ENCODE assay signal across 1 cellular context in genomic region chr1:44730741-44731512, GRCh38.
TF ChIP-seq lines count a peak whose summit lies in the region.

Gene RNU5D-1 (minus strand): TSS chr1:44731170.

TF ChIP-seq in SK-N-SH, 30 proteins besides CTCF, POLR2A, EP300 and RAD21 (continued from another document):
- TF ChIP-seq REST (IDR thresholded peaks at IDR 0.05; ENCODE audit: low read depth, low read length): 0 out of 2 replicates have a peak, but pooled peaks have one; percentile 21
- 0 out of 2 replicates have a peak, but pooled peaks have one; percentile 20 for TF ChIP-seq RCOR1 (IDR thresholded peaks at IDR 0.05; ENCODE audit: low read length)
- TF ChIP-seq MAX (IDR thresholded peaks at IDR 0.05; ENCODE audit: low read depth): peak; percentile 94
- no peak for TF ChIP-seq GATA2 (CRISPR knock-in tag; IDR thresholded peaks at IDR 0.05)
- TF ChIP-seq USF2 (IDR thresholded peaks at IDR 0.05; ENCODE audit: borderline replicate concordance, low read depth, low read length): no peak
- no peak for TF ChIP-seq EZH2phosphoT487 (IDR thresholded peaks at IDR 0.05; ENCODE audit: borderline replicate concordance, low read depth)
- TF ChIP-seq MEF2A (IDR thresholded peaks at IDR 0.05; ENCODE audit: borderline replicate concordance, low read depth): no peak
- TF ChIP-seq POLR2AphosphoS5 (IDR thresholded peaks at IDR 0.05; ENCODE audit: low read depth, low read length): peak; percentile 100
- peak; percentile 54 for TF ChIP-seq JUND (IDR thresholded peaks at IDR 0.05)
- 0 out of 2 replicates have a peak, but pooled peaks have one; percentile 23 for TF ChIP-seq RFX5 (IDR thresholded peaks at IDR 0.05; ENCODE audit: low read length)
- no peak for TF ChIP-seq USF1 (IDR thresholded peaks at IDR 0.05; ENCODE audit: borderline replicate concordance, low read depth)
- TF ChIP-seq SMC3 (IDR thresholded peaks at IDR 0.05; ENCODE audit: low read depth, low read length): peak; percentile 51
- TF ChIP-seq TEAD4 (IDR thresholded peaks at IDR 0.05; ENCODE audit: borderline replicate concordance, insufficient read depth): peak; percentile 86
- TF ChIP-seq TCF12 (IDR thresholded peaks at IDR 0.05): peak; percentile 54
- peak; percentile 100 for TF ChIP-seq SIN3A (IDR thresholded peaks at IDR 0.05; ENCODE audit: borderline replicate concordance, low read depth, low read length)
- no peak for TF ChIP-seq FOXJ3 (CRISPR knock-in tag; IDR thresholded peaks at IDR 0.05)
- no peak for TF ChIP-seq NRF1 (IDR thresholded peaks at IDR 0.05; ENCODE audit: low read depth, low read length)
- TF ChIP-seq IRF3 (IDR thresholded peaks at IDR 0.05; ENCODE audit: low read depth, low read length): peak; percentile 17; the same call in 1 of the 2 replicates
- TF ChIP-seq GABPA (IDR thresholded peaks at IDR 0.05; ENCODE audit: low read depth): peak; percentile 35; the same call in 1 of the 2 replicates
